In genomic region chr6:156731436-156731835, GRCh38 we compare ENCODE assay signal across 11 cellular contexts. TPM values are rescaled to one million over a fixed set of nuclear protein-coding genes. Genes with fewer than 3 reads are reported as not detected.
A peak's percentile ranks its signal among the peaks of the same experiment; 100 is the strongest.
DNase-seq lines count a peak whose midpoint lies in the region; TF ChIP-seq lines count a peak whose summit lies in the region.
"Had no signal": no experiment of that assay in that cellular context is flagged by ENCODE, and none has a peak within 500 bp of the region (broad histone marks: within the 10 kb centered on the region; RNA-seq: fewer than 3 reads in every experiment).

No MANE protein-coding gene starts in this region.

- H3K27ac ChIP-seq in RWPE1 (no peak overlapping the region), uterus (no peak overlapping the region)
- H3K27ac ChIP-seq in effector memory CD4-positive, alpha-beta T cell (ENCODE audit: insufficient read depth, low read length, poor library complexity, severe bottlenecking): no peak overlapping the region
- H3K27ac ChIP-seq: KMS-11 had no signal

- CTCF ChIA-PET in Calu3 (lab: Charles Lee): interaction anchor here (0.5 kb wide), 1 partner anchor 482 kb away, joined by 5 read pairs; no protein-coding TSS in a partner anchor
- CTCF ChIA-PET in RWPE1 (lab: Yijun Ruan, JAX): no interaction called here

- H3K4me3 ChIP-seq in MG63 (no peak overlapping the region), uterus (no peak overlapping the region)
- no peak overlapping the region for H3K4me3 ChIP-seq in effector memory CD4-positive, alpha-beta T cell (ENCODE audit: insufficient read depth, low read depth, low read length, poor library complexity, severe bottlenecking)

- POLR2A ChIA-PET in RWPE1 (lab: Yijun Ruan, JAX; ENCODE audit: low non-redundant PET): no interaction called here

- H3K27me3 Mint-ChIP-seq in Calu3 (ENCODE audit: unreplicated experiment): no peaks in the 10 kb centered on the region

- intact Hi-C loops in Calu3 (cut with micrococcal nuclease; ENCODE audit: unreplicated experiment) (no loop called here), uterus (cut with DNase I; ENCODE audit: low total_unique reads) (no loop called here)

- DNase-seq in Calu3 (peak; percentile 4), MG63 (peak; percentile 64), RWPE1 (ENCODE audit: low spot score) (peak; percentile 24), glomerular visceral epithelial cell (ENCODE audit: extremely low spot score) (peak; percentile 42), uterus (no peak), NOMO-1 treated with DMSO at 0.1 percent for 48 hours (lab: John Stamatoyannopoulos, UW; ENCODE audit: unreplicated experiment) (no peak)
- DNase-seq in stimulated activated naive CD4-positive, alpha-beta T cell (lab: John Stamatoyannopoulos, UW): no peak
- DNase-seq in effector memory CD4-positive, alpha-beta T cell: no peak
- DNase-seq: cerebellar nuclear complex, GF-D8 had no signal

- no peaks in the 10 kb centered on the region for H3K9me3 Mint-ChIP-seq in Calu3 (ENCODE audit: low read depth, unreplicated experiment)

- H3K27me3 ChIP-seq in MG63: no peaks in the 10 kb centered on the region
- no peaks in the 10 kb centered on the region for H3K27me3 ChIP-seq in effector memory CD4-positive, alpha-beta T cell (replicated peaks; ENCODE audit: control insufficient read depth, insufficient read depth, low read length, poor library complexity, severe bottlenecking)
- H3K27me3 ChIP-seq in uterus: no peaks in the 10 kb centered on the region

- H3K4me1 ChIP-seq in effector memory CD4-positive, alpha-beta T cell (ENCODE audit: control insufficient read depth, insufficient read depth, low read length, poor library complexity, severe bottlenecking): no peaks in the 10 kb centered on the region
- no peaks in the 10 kb centered on the region for H3K4me1 ChIP-seq in uterus

- H3K9me3 ChIP-seq in MG63: no peaks in the 10 kb centered on the region
- H3K9me3 ChIP-seq in effector memory CD4-positive, alpha-beta T cell (ENCODE audit: control insufficient read depth, low read length): no peaks in the 10 kb centered on the region
- no peaks in the 10 kb centered on the region for H3K9me3 ChIP-seq in uterus

- no TSS peak for BruUV-seq in Calu3 (replicated peaks; lab: Mats Ljungman, UMichigan)

- H3K4me1 Mint-ChIP-seq in Calu3 (ENCODE audit: low read depth, unreplicated experiment): no peaks in the 10 kb centered on the region

- TF ChIP-seq POLR2A in uterus (IDR thresholded peaks at IDR 0.05): no peak

- H3K4me3 Mint-ChIP-seq in Calu3 (ENCODE audit: low read depth, unreplicated experiment): no peak overlapping the region

- no peaks in the 10 kb centered on the region for H3K36me3 Mint-ChIP-seq in Calu3 (ENCODE audit: insufficient read depth, unreplicated experiment)

- no peaks in the 10 kb centered on the region for H3K36me3 ChIP-seq in MG63
- no peaks in the 10 kb centered on the region for H3K36me3 ChIP-seq in effector memory CD4-positive, alpha-beta T cell (ENCODE audit: control insufficient read depth, insufficient read depth, low read length)
- H3K36me3 ChIP-seq in uterus: no peaks in the 10 kb centered on the region

- H3K27ac Mint-ChIP-seq in Calu3 (ENCODE audit: unreplicated experiment): no peak overlapping the region

- TF ChIP-seq CTCF in Calu3 (IDR thresholded peaks at IDR 0.05; ENCODE audit: unreplicated experiment) (no peak), RWPE1 (conservative IDR thresholded peaks at IDR 0.05; ENCODE audit: low read depth) (no peak), uterus (IDR thresholded peaks at IDR 0.05) (no peak)

RNA-seq across cellular contexts. Expression of gene ARID1B, which starts 45.7 kb away (rescaled TPM):
- total RNA-seq in Calu3 (2022) (50.5 and 53.5 TPM in 2 replicates), uterus (100 to 1,000 TPM in 2 of 4 donors, 10 to 100 TPM in 2; 63.8 to 198 (median 125) TPM)
- 9.2 and 9.9 TPM in 2 replicates for total RNA-seq in MG63 (2014; rRNA removed; shearing (Covaris generic); ENCODE audit: low replicate concordance)

Comparison
In these comparisons a context has a peak if more than half of its experiments do, and no peak if none do; other contexts are left out.
1. DNase-seq: peak in Calu3 (single experiment), MG63 (single experiment), RWPE1 (single experiment) and glomerular visceral epithelial cell (single experiment); none in stimulated activated naive CD4-positive, alpha-beta T cell (0 of 6), effector memory CD4-positive, alpha-beta T cell (0 of 3), uterus (0 of 2) and NOMO-1 treated with DMSO at 0.1 percent for 48 hours (single experiment).